In the genomic region with DNA sequence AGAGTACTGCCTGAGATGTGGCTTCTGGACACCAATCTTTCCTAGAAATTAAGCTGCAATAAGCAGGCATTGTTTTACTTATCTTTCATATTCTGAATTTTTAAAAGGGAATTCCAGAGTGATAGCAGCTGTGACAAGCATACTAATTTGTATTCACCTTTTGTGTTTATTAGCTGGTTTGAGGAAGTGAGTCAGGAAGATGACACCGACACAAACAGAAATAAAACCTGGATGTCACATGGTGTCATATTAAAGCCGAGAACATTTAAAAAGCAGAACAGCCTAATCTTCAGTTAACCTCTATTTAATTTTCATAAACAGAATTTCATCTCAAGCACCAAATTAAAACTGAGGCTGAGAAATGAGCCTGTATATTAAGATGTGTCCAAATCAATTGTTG, we compare ENCODE assay signal across 19 cellular contexts.
DNase-seq lines count a peak whose midpoint lies in the region; ATAC-seq and TF ChIP-seq lines count a peak whose summit lies in the region.
"Had no signal": no experiment of that assay in that cellular context is flagged by ENCODE, and none has a peak within 500 bp of the region (broad histone marks: within the 10 kb centered on the region; RNA-seq: fewer than 3 reads in every experiment).

No MANE protein-coding gene starts in this region.

- peaks cover 0 to 2% of the 10 kb centered on the region in 2 donors for H3K9me3 Mint-ChIP-seq in stimulated activated naive B cell treated with anti-CD40 and anti-IgM and Interleukin-4, amounts not matched to agents 10 μg/mL and 1 μg/mL and 100 μg/mL, for 72 hours
- H3K9me3 Mint-ChIP-seq: activated CD4-positive, alpha-beta memory T cell treated with anti-CD3 and anti-CD28 coated beads for 36 hours had no signal

- BruUV-seq in PC-3 (replicated peaks; lab: Mats Ljungman, UMichigan), result no TSS peak

- TF ChIP-seq CTCF in PC-3 (conservative IDR thresholded peaks at IDR 0.05; ENCODE audit: low read depth, low read length), result no peak

- H3K4me1 ChIP-seq in PC-3 (ENCODE audit: insufficient read depth, low read length), result no peaks in the 10 kb centered on the region
- H3K4me1 ChIP-seq: suprapubic skin had no signal

- peak; percentile 59 for ATAC-seq in HG03159 (IDR thresholded peaks at IDR 0.05; ENCODE audit: unreplicated experiment)
- peak; percentile 29 for ATAC-seq in PC-3
- ATAC-seq in stimulated activated naive B cell treated with anti-CD40 and anti-IgM and Interleukin-4, amounts not matched to agents 10 μg/mL and 1 μg/mL and 100 μg/mL, for 72 hours (replicated peaks), result peak; percentile 92 to 96
- no peak for ATAC-seq in GM21825 (IDR thresholded peaks at IDR 0.05; ENCODE audit: unreplicated experiment)
- no peak for ATAC-seq in GM19023 (IDR thresholded peaks at IDR 0.05; ENCODE audit: unreplicated experiment)
- ATAC-seq: activated T-cell treated with anti-CD3 and anti-CD28 coated beads, Interleukin-2, amount 50 U/mL, for 72 hours; naive thymus-derived CD8-positive, alpha-beta T cell had no signal

- no peaks in the 10 kb centered on the region for H3K9me2 ChIP-seq in PC-3 (replicated peaks; ENCODE audit: low read length)

- H3K9ac ChIP-seq in PC-3 (ENCODE audit: low read length), result no peak overlapping the region

- no peak overlapping the region for H3K4me3 ChIP-seq in PC-3 (ENCODE audit: low read length)
- H3K4me3 ChIP-seq: cardiac muscle cell, HAP-1, left ventricle myocardium inferior, SK-N-MC, suprapubic skin had no signal

- intact Hi-C loops in PC-3 (cut with micrococcal nuclease), result no loop called here

- peak overlapping the region; percentile 16 to 57 for H3K4me3 Mint-ChIP-seq in stimulated activated naive B cell treated with anti-CD40 and anti-IgM and Interleukin-4, amounts not matched to agents 10 μg/mL and 1 μg/mL and 100 μg/mL, for 72 hours
- H3K4me3 Mint-ChIP-seq: activated CD4-positive, alpha-beta memory T cell treated with anti-CD3 and anti-CD28 coated beads for 36 hours; activated T-cell treated with anti-CD3 and anti-CD28 coated beads, Interleukin-2, amount 50 U/mL, for 72 hours; naive thymus-derived CD8-positive, alpha-beta T cell had no signal

- H3K9me3 ChIP-seq in PC-3 (ENCODE audit: low read length), result no peaks in the 10 kb centered on the region
- H3K9me3 ChIP-seq: HAP-1, left ventricle myocardium inferior, suprapubic skin had no signal

- no peaks in the 10 kb centered on the region for H3K27me3 Mint-ChIP-seq in stimulated activated naive B cell treated with anti-CD40 and anti-IgM and Interleukin-4, amounts not matched to agents 10 μg/mL and 1 μg/mL and 100 μg/mL, for 72 hours
- H3K27me3 Mint-ChIP-seq: activated CD4-positive, alpha-beta memory T cell treated with anti-CD3 and anti-CD28 coated beads for 36 hours; naive thymus-derived CD8-positive, alpha-beta T cell had no signal

- no peak overlapping the region for H2AFZ ChIP-seq in PC-3 (ENCODE audit: low read length)

- H3K79me2 ChIP-seq in PC-3 (ENCODE audit: low read length), result no peaks in the 10 kb centered on the region

- no peaks in the 10 kb centered on the region for H3F3A ChIP-seq in PC-3 (ENCODE audit: low read length, unreplicated experiment)

- no peaks in the 10 kb centered on the region for H3K36me3 ChIP-seq in PC-3 (ENCODE audit: low read depth, low read length)
- H3K36me3 ChIP-seq: cardiac muscle cell, HAP-1, left ventricle myocardium inferior, suprapubic skin had no signal

- no peaks in the 10 kb centered on the region for H3K36me3 Mint-ChIP-seq in stimulated activated naive B cell treated with anti-CD40 and anti-IgM and Interleukin-4, amounts not matched to agents 10 μg/mL and 1 μg/mL and 100 μg/mL, for 72 hours
- H3K36me3 Mint-ChIP-seq: activated CD4-positive, alpha-beta memory T cell treated with anti-CD3 and anti-CD28 coated beads for 36 hours; naive thymus-derived CD8-positive, alpha-beta T cell had no signal

- no peaks in the 10 kb centered on the region for H3K27me3 ChIP-seq in PC-3 (ENCODE audit: low read length)
- H3K27me3 ChIP-seq: cardiac muscle cell, suprapubic skin had no signal

- H3K4me1 Mint-ChIP-seq in stimulated activated naive B cell treated with anti-CD40 and anti-IgM and Interleukin-4, amounts not matched to agents 10 μg/mL and 1 μg/mL and 100 μg/mL, for 72 hours, result peaks cover 19 to 28% of the 10 kb centered on the region in 2 donors

- H3K27ac Mint-ChIP-seq in stimulated activated naive B cell treated with anti-CD40 and anti-IgM and Interleukin-4, amounts not matched to agents 10 μg/mL and 1 μg/mL and 100 μg/mL, for 72 hours, result peak overlapping the region; percentile 39
- H3K27ac Mint-ChIP-seq: activated CD4-positive, alpha-beta memory T cell treated with anti-CD3 and anti-CD28 coated beads for 36 hours; activated T-cell treated with anti-CD3 and anti-CD28 coated beads, Interleukin-2, amount 50 U/mL, for 72 hours had no signal

- no peaks in the 10 kb centered on the region for H4K20me1 ChIP-seq in PC-3 (ENCODE audit: low read length)

- POLR2A ChIA-PET in PC-3 (lab: Charles Lee; ENCODE audit: unreplicated experiment), result no interaction called here

- H3K4me2 ChIP-seq in PC-3 (ENCODE audit: low read length), result no peak overlapping the region

- H3K27ac ChIP-seq in PC-3 (ENCODE audit: low read length), result no peak overlapping the region
- H3K27ac ChIP-seq: cardiac muscle cell, left ventricle myocardium inferior, SK-N-MC, suprapubic skin had no signal

- DNase-seq in NCI-H748 (lab: John Stamatoyannopoulos, UW; ENCODE audit: unreplicated experiment), result peak; percentile 11
- no peak for DNase-seq in NCI-H748 treated with DMSO at 0.1 percent for 48 hours (lab: John Stamatoyannopoulos, UW)
- no peak for DNase-seq in PC-3
- DNase-seq in stimulated activated naive B cell treated with anti-CD40 and anti-IgM and Interleukin-4, amounts not matched to agents 10 μg/mL and 1 μg/mL and 100 μg/mL, for 72 hours, result no peak
- DNase-seq in NCI-H1092 (lab: John Stamatoyannopoulos, UW), result no peak
- DNase-seq: activated CD4-positive, alpha-beta memory T cell treated with anti-CD3 and anti-CD28 coated beads for 36 hours; activated T-cell treated with anti-CD3 and anti-CD28 coated beads, Interleukin-2, amount 50 U/mL, for 72 hours; GDM1; left ventricle myocardium inferior; MV-4-11; naive thymus-derived CD8-positive, alpha-beta T cell; NCI-H2227 treated with DMSO at 0.1 percent for 48 hours had no signal

- CTCF ChIA-PET in PC-3 (lab: Charles Lee), result no interaction called here

Comparison
In these comparisons a context has a peak if more than half of its experiments do, and no peak if none do; other contexts are left out.
1. ATAC-seq: peak in HG03159 (single experiment), PC-3 (single experiment) and stimulated activated naive B cell treated with anti-CD40 and anti-IgM and Interleukin-4, amounts not matched to agents 10 μg/mL and 1 μg/mL and 100 μg/mL, for 72 hours (2 of 2); none in GM21825 (single experiment) and GM19023 (single experiment).